Comparison of ENCODE assay signal across 1 cellular context in genomic region chr1:156427858-156428257, GRCh38.
TF ChIP-seq lines count a peak whose summit lies in the region.

No MANE protein-coding gene starts in this region.

TF ChIP-seq in K562, 482 proteins besides CTCF, POLR2A, EP300 and RAD21 (continued from another document):
- TF ChIP-seq, protein P1, sequence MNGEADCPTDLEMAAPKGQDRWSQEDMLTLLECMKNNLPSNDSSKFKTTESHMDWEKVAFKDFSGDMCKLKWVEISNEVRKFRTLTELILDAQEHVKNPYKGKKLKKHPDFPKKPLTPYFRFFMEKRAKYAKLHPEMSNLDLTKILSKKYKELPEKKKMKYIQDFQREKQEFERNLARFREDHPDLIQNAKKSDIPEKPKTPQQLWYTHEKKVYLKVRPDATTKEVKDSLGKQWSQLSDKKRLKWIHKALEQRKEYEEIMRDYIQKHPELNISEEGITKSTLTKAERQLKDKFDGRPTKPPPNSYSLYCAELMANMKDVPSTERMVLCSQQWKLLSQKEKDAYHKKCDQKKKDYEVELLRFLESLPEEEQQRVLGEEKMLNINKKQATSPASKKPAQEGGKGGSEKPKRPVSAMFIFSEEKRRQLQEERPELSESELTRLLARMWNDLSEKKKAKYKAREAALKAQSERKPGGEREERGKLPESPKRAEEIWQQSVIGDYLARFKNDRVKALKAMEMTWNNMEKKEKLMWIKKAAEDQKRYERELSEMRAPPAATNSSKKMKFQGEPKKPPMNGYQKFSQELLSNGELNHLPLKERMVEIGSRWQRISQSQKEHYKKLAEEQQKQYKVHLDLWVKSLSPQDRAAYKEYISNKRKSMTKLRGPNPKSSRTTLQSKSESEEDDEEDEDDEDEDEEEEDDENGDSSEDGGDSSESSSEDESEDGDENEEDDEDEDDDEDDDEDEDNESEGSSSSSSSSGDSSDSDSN (IDR thresholded peaks at IDR 0.05; ENCODE audit: borderline replicate concordance in 1 of 2, low read depth in 2 of 2, low read length in 2 of 2): no peak
- TF ChIP-seq ZNF316 (IDR thresholded peaks at IDR 0.05) (peak; percentile 58), EHMT2 (IDR thresholded peaks at IDR 0.05) (no peak), BMI1 (IDR thresholded peaks at IDR 0.05; ENCODE audit: low read length) (no peak), CHD1 (IDR thresholded peaks at IDR 0.05; ENCODE audit: low read length) (no peak), C11orf30 (IDR thresholded peaks at IDR 0.05; ENCODE audit: low read depth) (peak; percentile 41; the same call in 1 of the 2 replicates), HNRNPK (IDR thresholded peaks at IDR 0.05; ENCODE audit: low read depth, low read length, poor library complexity, severe bottlenecking) (no peak), PCBP2 (IDR thresholded peaks at IDR 0.05; ENCODE audit: low read depth, low read length, poor library complexity, severe bottlenecking) (no peak), WHSC1 (IDR thresholded peaks at IDR 0.05; ENCODE audit: low read length) (no peak), BRF2 (IDR thresholded peaks at IDR 0.05; ENCODE audit: borderline replicate concordance, insufficient read depth, insufficient read length) (no peak), ZNF511 (CRISPR knock-in tag; IDR thresholded peaks at IDR 0.05) (no peak), MAFF (IDR thresholded peaks at IDR 0.05; ENCODE audit: low read length) (peak; percentile 11; the same call in 1 of the 2 replicates), SMAD2 (IDR thresholded peaks at IDR 0.05; ENCODE audit: low read depth, low read length) (no peak), CREBBP (IDR thresholded peaks at IDR 0.05; ENCODE audit: low read depth, low read length) (no peak), SOX6 (IDR thresholded peaks at IDR 0.05) (no peak)
- TF ChIP-seq, protein P2, sequence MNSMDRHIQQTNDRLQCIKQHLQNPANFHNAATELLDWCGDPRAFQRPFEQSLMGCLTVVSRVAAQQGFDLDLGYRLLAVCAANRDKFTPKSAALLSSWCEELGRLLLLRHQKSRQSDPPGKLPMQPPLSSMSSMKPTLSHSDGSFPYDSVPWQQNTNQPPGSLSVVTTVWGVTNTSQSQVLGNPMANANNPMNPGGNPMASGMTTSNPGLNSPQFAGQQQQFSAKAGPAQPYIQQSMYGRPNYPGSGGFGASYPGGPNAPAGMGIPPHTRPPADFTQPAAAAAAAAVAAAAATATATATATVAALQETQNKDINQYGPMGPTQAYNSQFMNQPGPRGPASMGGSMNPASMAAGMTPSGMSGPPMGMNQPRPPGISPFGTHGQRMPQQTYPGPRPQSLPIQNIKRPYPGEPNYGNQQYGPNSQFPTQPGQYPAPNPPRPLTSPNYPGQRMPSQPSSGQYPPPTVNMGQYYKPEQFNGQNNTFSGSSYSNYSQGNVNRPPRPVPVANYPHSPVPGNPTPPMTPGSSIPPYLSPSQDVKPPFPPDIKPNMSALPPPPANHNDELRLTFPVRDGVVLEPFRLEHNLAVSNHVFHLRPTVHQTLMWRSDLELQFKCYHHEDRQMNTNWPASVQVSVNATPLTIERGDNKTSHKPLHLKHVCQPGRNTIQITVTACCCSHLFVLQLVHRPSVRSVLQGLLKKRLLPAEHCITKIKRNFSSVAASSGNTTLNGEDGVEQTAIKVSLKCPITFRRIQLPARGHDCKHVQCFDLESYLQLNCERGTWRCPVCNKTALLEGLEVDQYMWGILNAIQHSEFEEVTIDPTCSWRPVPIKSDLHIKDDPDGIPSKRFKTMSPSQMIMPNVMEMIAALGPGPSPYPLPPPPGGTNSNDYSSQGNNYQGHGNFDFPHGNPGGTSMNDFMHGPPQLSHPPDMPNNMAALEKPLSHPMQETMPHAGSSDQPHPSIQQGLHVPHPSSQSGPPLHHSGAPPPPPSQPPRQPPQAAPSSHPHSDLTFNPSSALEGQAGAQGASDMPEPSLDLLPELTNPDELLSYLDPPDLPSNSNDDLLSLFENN (IDR thresholded peaks at IDR 0.05; ENCODE audit: low read depth in 2 of 2, low read length in 2 of 2): no peak
